35 cellular contexts compared by ENCODE assay signal in the genomic region with DNA sequence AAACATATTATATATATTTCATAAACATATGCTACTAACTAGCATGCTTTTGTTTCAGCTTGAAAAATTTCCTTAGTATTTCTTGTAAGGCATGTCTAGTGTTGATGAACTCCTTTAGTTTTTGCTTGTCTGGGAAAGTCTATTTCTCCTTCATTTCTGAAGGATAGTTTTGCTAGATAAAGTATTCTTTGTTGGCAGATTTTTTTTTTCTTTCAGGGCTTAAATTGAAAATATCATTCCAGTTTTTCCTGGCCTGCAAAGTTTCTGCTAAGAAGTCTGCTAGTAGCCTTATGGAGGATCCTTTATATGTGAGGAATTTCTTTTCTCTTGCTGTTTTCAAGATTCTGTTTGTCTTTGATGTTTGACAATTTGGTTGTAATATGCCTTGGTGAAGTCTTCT.
"Had no signal": no experiment of that assay in that cellular context is flagged by ENCODE, and none has a peak within 500 bp of the region (broad histone marks: within the 10 kb centered on the region; RNA-seq: fewer than 3 reads in every experiment).

No MANE protein-coding gene starts in this region.

- H3K4me3 ChIP-seq: MG63 had no signal

- H3K36me3 ChIP-seq: MG63 had no signal

- H3K27me3 ChIP-seq: MG63 had no signal

- DNase-seq: Karpas-422, Kasumi-1, MG63, MM.1S, MV-4-11, NCI-H1048, NCI-H1092, NCI-H1092 treated with DMSO at 0.1 percent for 48 hours, NCI-H1105, NCI-H1105 treated with DMSO at 0.1 percent for 48 hours, NCI-H1417, NCI-H1417 treated with DMSO at 0.1 percent for 48 hours, NCI-H1436, NCI-H1436 treated with DMSO at 0.1 percent for 48 hours, NCI-H146, NCI-H1694, NCI-H1694 treated with DMSO at 0.1 percent for 48 hours, NCI-H187, NCI-H187 treated with DMSO at 0.1 percent for 48 hours, NCI-H1930, NCI-H2029, NCI-H2029 treated with DMSO at 0.1 percent for 48 hours, NCI-H2081, NCI-H2081 treated with DMSO at 0.1 percent for 48 hours, NCI-H2107, NCI-H2171, NCI-H2171 treated with DMSO at 0.1 percent for 48 hours, NCI-H2227 treated with DMSO at 0.1 percent for 48 hours, NCI-H226, NCI-H345, NCI-H446, NCI-H446 treated with DMSO at 0.1 percent for 48 hours, NCI-H510A, NCI-H510A treated with DMSO at 0.1 percent for 48 hours, NCI-H524 had no signal
